ENCODE assay signal across 13 cellular contexts in genomic region chr14:53458368-53458814, GRCh38.
A peak's percentile ranks its signal among the peaks of the same experiment; 100 is the strongest.
DNase-seq lines count a peak whose midpoint lies in the region; ATAC-seq and TF ChIP-seq lines count a peak whose summit lies in the region.
"Had no signal": no experiment of that assay in that cellular context is flagged by ENCODE, and none has a peak within 500 bp of the region (broad histone marks: within the 10 kb centered on the region; RNA-seq: fewer than 3 reads in every experiment).

No MANE protein-coding gene starts in this region.

- H3K4me1 Mint-ChIP-seq in endodermal cell: peaks cover 22% of the 10 kb centered on the region
- H3K4me1 Mint-ChIP-seq in stimulated activated effector memory CD8-positive, alpha-beta T cell treated with anti-CD3 and anti-CD28 coated beads, Interleukin-12 subunit alpha, Interleukin-12 subunit beta, amount 100 ng/mL, for 72 hours: no peaks in the 10 kb centered on the region
- H3K4me1 Mint-ChIP-seq: activated naive CD4-positive, alpha-beta T cell treated with anti-CD3 and anti-CD28 coated beads, Interleukin-2, amount 50 U/mL, for 24 hours had no signal

- DNase-seq in Caki2 (ENCODE audit: low read depth) (peak; percentile 59), NCI-H226 (peak; percentile 71), endodermal cell (no peak), myocyte (ENCODE audit: low read depth) (peak; percentile 32), OCI-M2 (lab: John Stamatoyannopoulos, UW; ENCODE audit: unreplicated experiment) (no peak), BE2C (no peak)
- no peak for DNase-seq in stimulated activated effector memory CD8-positive, alpha-beta T cell treated with anti-CD3 and anti-CD28 coated beads, Interleukin-12 subunit alpha, Interleukin-12 subunit beta, amount 100 ng/mL, for 72 hours (ENCODE audit: low spot score in 2 of 2)
- DNase-seq: activated CD4-positive, alpha-beta T cell treated with anti-CD3 and anti-CD28 coated beads, Interleukin-2, amount 50 U/mL, for 1 hour; GOT3; NCI-H1436; Peyer's patch had no signal

- H3K27me3 ChIP-seq in endodermal cell (ENCODE audit: control insufficient read depth, insufficient read depth, low read length, poor library complexity, severe bottlenecking): no peaks in the 10 kb centered on the region
- peaks cover 4% of the 10 kb centered on the region; the same call in 1 of the 2 replicates for H3K27me3 ChIP-seq in BE2C
- H3K27me3 ChIP-seq: Peyer's patch had no signal

- H3K4me1 ChIP-seq in endodermal cell (ENCODE audit: control insufficient read depth, insufficient read depth, low read length) (peaks cover 6% of the 10 kb centered on the region), BE2C (no peaks in the 10 kb centered on the region)

- H3K36me3 Mint-ChIP-seq in endodermal cell (ENCODE audit: low read depth): no peaks in the 10 kb centered on the region
- H3K36me3 Mint-ChIP-seq in stimulated activated effector memory CD8-positive, alpha-beta T cell treated with anti-CD3 and anti-CD28 coated beads, Interleukin-12 subunit alpha, Interleukin-12 subunit beta, amount 100 ng/mL, for 72 hours: no peaks in the 10 kb centered on the region
- H3K36me3 Mint-ChIP-seq: activated naive CD4-positive, alpha-beta T cell treated with anti-CD3 and anti-CD28 coated beads, Interleukin-2, amount 50 U/mL, for 24 hours had no signal

- in situ Hi-C loops in Caki2 (cut with HindIII; ENCODE audit: low pct_unique_long_range_greater_than_20kb, low sequenced_read_pairs): no loop called here

- H3K9me3 ChIP-seq in endodermal cell (ENCODE audit: control insufficient read depth, low read length): no peaks in the 10 kb centered on the region
- no peaks in the 10 kb centered on the region for H3K9me3 ChIP-seq in BE2C
- H3K9me3 ChIP-seq: Peyer's patch had no signal

- no peak overlapping the region for H3K9ac ChIP-seq in endodermal cell (ENCODE audit: extremely low read depth, low read length, poor library complexity, severe bottlenecking)

- H3K27ac ChIP-seq in endodermal cell (ENCODE audit: low read depth, low read length): no peak overlapping the region
- H3K27ac ChIP-seq: Peyer's patch had no signal

- H3K4me3 Mint-ChIP-seq in endodermal cell: no peak overlapping the region
- no peak overlapping the region for H3K4me3 Mint-ChIP-seq in stimulated activated effector memory CD8-positive, alpha-beta T cell treated with anti-CD3 and anti-CD28 coated beads, Interleukin-12 subunit alpha, Interleukin-12 subunit beta, amount 100 ng/mL, for 72 hours
- H3K4me3 Mint-ChIP-seq: activated naive CD4-positive, alpha-beta T cell treated with anti-CD3 and anti-CD28 coated beads, Interleukin-2, amount 50 U/mL, for 24 hours had no signal

- H3K27ac Mint-ChIP-seq in endodermal cell: peak overlapping the region; percentile 48
- H3K27ac Mint-ChIP-seq in stimulated activated effector memory CD8-positive, alpha-beta T cell treated with anti-CD3 and anti-CD28 coated beads, Interleukin-12 subunit alpha, Interleukin-12 subunit beta, amount 100 ng/mL, for 72 hours: no peak overlapping the region
- H3K27ac Mint-ChIP-seq: activated naive CD4-positive, alpha-beta T cell treated with anti-CD3 and anti-CD28 coated beads, Interleukin-2, amount 50 U/mL, for 24 hours had no signal

- no peaks in the 10 kb centered on the region for H3K27me3 Mint-ChIP-seq in endodermal cell (ENCODE audit: insufficient read depth)
- H3K27me3 Mint-ChIP-seq: activated naive CD4-positive, alpha-beta T cell treated with anti-CD3 and anti-CD28 coated beads, Interleukin-2, amount 50 U/mL, for 24 hours had no signal

- H3K36me3 ChIP-seq in endodermal cell (ENCODE audit: control insufficient read depth, insufficient read depth, low read length) (no peaks in the 10 kb centered on the region), BE2C (no peaks in the 10 kb centered on the region)
- H3K36me3 ChIP-seq: Peyer's patch had no signal

- TF ChIP-seq CTCF in endodermal cell (conservative IDR thresholded peaks at IDR 0.05): no peak
- no peak for TF ChIP-seq CTCF in BE2C (IDR thresholded peaks at IDR 0.05; ENCODE audit: low read depth, low read length)

- WGBS in endodermal cell (ENCODE audit: insufficient coverage in 1 of 2, insufficient read length in 1 of 2), 2 experiments: 64 to 74% methylated on average over 2 of the region's 2 CpGs

- ATAC-seq in stimulated activated effector memory CD8-positive, alpha-beta T cell treated with anti-CD3 and anti-CD28 coated beads, Interleukin-12 subunit alpha, Interleukin-12 subunit beta, amount 100 ng/mL, for 72 hours: no peak
- ATAC-seq in GM21529 (IDR thresholded peaks at IDR 0.05; ENCODE audit: unreplicated experiment): no peak

- no peaks in the 10 kb centered on the region for H3K9me3 Mint-ChIP-seq in endodermal cell
- H3K9me3 Mint-ChIP-seq in stimulated activated effector memory CD8-positive, alpha-beta T cell treated with anti-CD3 and anti-CD28 coated beads, Interleukin-12 subunit alpha, Interleukin-12 subunit beta, amount 100 ng/mL, for 72 hours: peaks cover 7% of the 10 kb centered on the region
- H3K9me3 Mint-ChIP-seq: activated naive CD4-positive, alpha-beta T cell treated with anti-CD3 and anti-CD28 coated beads, Interleukin-2, amount 50 U/mL, for 24 hours had no signal

- no peak overlapping the region for H3K4me3 ChIP-seq in endodermal cell (ENCODE audit: low read length)
- no peak overlapping the region for H3K4me3 ChIP-seq in BE2C (ENCODE audit: low read depth, low read length)
- H3K4me3 ChIP-seq: Peyer's patch had no signal

Comparison
In these comparisons a context has a peak if more than half of its experiments do, and no peak if none do; other contexts are left out.
1. DNase-seq: peak in Caki2 (single experiment), NCI-H226 (single experiment) and myocyte (single experiment); none in endodermal cell (single experiment), OCI-M2 (single experiment), stimulated activated effector memory CD8-positive, alpha-beta T cell treated with anti-CD3 and anti-CD28 coated beads, Interleukin-12 subunit alpha, Interleukin-12 subunit beta, amount 100 ng/mL, for 72 hours (0 of 2) and BE2C (single experiment).